In the genomic region with DNA sequence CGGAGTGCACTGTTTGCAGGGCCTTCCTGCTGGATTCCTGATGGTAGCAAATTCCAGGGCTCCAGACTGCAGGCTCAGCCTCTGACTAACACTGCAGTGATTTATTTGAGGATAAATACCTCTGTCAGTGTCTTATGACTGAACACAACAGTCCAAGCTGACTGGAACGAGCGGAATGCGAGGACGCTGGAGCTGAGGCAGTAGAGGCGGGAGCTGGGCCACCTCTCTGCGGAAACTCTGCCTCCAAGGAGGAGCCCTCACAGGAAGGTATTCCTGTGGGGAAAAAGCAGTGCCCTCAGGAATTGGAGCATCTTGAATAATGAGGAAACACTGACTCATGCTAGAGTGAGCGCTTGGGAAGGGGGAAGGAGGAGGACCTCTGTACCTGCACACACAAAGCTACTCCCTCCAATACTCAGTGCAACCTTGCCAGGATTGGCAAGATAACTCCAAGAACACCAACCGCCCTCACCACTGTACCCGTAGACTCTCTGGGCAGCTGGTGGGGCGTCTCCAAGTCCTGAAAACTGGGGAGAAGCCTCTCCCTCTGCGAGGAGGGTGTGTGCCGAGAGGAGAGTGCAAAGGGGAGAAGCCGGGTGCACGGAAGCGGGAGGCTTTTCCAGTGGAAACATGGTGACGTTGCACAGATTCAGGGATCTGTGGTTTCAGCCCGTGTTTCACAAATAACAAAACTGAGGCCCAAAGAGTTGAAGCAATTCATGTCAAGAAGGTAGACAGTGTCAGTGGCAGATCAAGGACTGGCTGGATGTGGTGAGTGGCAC, we compare ENCODE assay signal across 8 cellular contexts. TPM values are rescaled to one million over a fixed set of nuclear protein-coding genes. Genes with fewer than 3 reads are reported as not detected.
DNase-seq lines count a peak whose midpoint lies in the region; ATAC-seq and TF ChIP-seq lines count a peak whose summit lies in the region.

No MANE protein-coding gene starts in this region.

- no peak for TF ChIP-seq POLR2A in stomach (IDR thresholded peaks at IDR 0.05)

- TF ChIP-seq CTCF in cardiac fibroblast (IDR thresholded peaks at IDR 0.05; ENCODE audit: low read depth, low read length) (no peak), kidney epithelial cell (IDR thresholded peaks at IDR 0.05; ENCODE audit: insufficient read depth, low read length, poor library complexity, severe bottlenecking) (no peak), stomach (IDR thresholded peaks at IDR 0.05) (no peak)

- peaks cover 29 to 71% (median 41%) of the 10 kb centered on the region in 3 donors for H3K4me1 Mint-ChIP-seq in IgD-negative memory B cell

- intact Hi-C loops in stomach (cut with DNase I; ENCODE audit: low total_unique reads): no loop called here

- peak overlapping the region in 2 of 4 donors; percentile 39 to 94 for H3K4me3 Mint-ChIP-seq in IgD-negative memory B cell

- no peaks in the 10 kb centered on the region for H3K36me3 ChIP-seq in kidney epithelial cell (ENCODE audit: control insufficient read depth, insufficient read depth, low read length)
- H3K36me3 ChIP-seq in stomach: peaks cover 0 to 22% (median 12%) of the 10 kb centered on the region in 4 donors

- peaks cover 12% of the 10 kb centered on the region for H3K36me3 Mint-ChIP-seq in IgD-negative memory B cell

- peaks cover 0 to 2% (median 0%) of the 10 kb centered on the region in 3 donors for H3K9me3 Mint-ChIP-seq in IgD-negative memory B cell

- H3K9me3 ChIP-seq in stomach: no peaks in the 10 kb centered on the region

- ATAC-seq in GM19395 (IDR thresholded peaks at IDR 0.05; ENCODE audit: unreplicated experiment): no peak
- ATAC-seq in HG03457 (IDR thresholded peaks at IDR 0.05; ENCODE audit: unreplicated experiment): no peak

- no peak overlapping the region for H3K4me3 ChIP-seq in cardiac fibroblast (replicated peaks in 1 of 2; ENCODE audit: low read depth in 2 of 2, low read length in 2 of 2)
- H3K4me3 ChIP-seq in kidney epithelial cell (ENCODE audit: low read depth, low read length): no peak overlapping the region
- H3K4me3 ChIP-seq in stomach: peak overlapping the region in 1 of 4 donors; percentile 4

- no peak for TF ChIP-seq EP300 in stomach (IDR thresholded peaks at IDR 0.05)

- H3K27ac ChIP-seq in stomach: peak overlapping the region; percentile 34 to 86 (median 78)

- H3K4me1 ChIP-seq in stomach: peaks cover 17 to 69% (median 51%) of the 10 kb centered on the region in 4 donors

- no peaks in the 10 kb centered on the region for H3K27me3 Mint-ChIP-seq in IgD-negative memory B cell

- DNase-seq in cardiac fibroblast (ENCODE audit: low read depth in 2 of 2) (peak; percentile 98 to 99), kidney epithelial cell (ENCODE audit: low read depth) (peak; percentile 99), stomach (peak; percentile 57), NCI-H1105 (lab: John Stamatoyannopoulos, UW) (no peak), germinal center (ENCODE audit: low spot score) (no peak)

- 33 to 47% (median 45%) methylated on average over 18 of the region's 18 CpGs for WGBS in stomach, 5 donors

- peak overlapping the region; percentile 73 to 95 (median 94) for H3K27ac Mint-ChIP-seq in IgD-negative memory B cell

- H3K27me3 ChIP-seq in kidney epithelial cell (ENCODE audit: control insufficient read depth, insufficient read depth, low read length) (no peaks in the 10 kb centered on the region), stomach (no peaks in the 10 kb centered on the region)

RNA-seq across cellular contexts. Expression of gene VGLL4, which starts 43.0 kb away (rescaled TPM):
- 28.6 TPM for polyA plus RNA-seq in IgD-negative memory B cell
- 95.7 and 96.3 TPM in 2 replicates for total RNA-seq in kidney epithelial cell
- 100 to 1,000 TPM in 2 of 5 donors, 10 to 100 TPM in 3; 15.2 to 147 (median 53.8) TPM for total RNA-seq in stomach
- 10 to 100 TPM; 18.9 to 33.9 (median 26.0) TPM for polyA plus RNA-seq in stomach

Comparison
In these comparisons a context has a peak if more than half of its experiments do, and no peak if none do; other contexts are left out.
1. DNase-seq: peak in cardiac fibroblast (2 of 2), kidney epithelial cell (single experiment) and stomach (single experiment); none in NCI-H1105 (single experiment) and germinal center (single experiment).